14 cellular contexts compared by ENCODE assay signal in the genomic region with DNA sequence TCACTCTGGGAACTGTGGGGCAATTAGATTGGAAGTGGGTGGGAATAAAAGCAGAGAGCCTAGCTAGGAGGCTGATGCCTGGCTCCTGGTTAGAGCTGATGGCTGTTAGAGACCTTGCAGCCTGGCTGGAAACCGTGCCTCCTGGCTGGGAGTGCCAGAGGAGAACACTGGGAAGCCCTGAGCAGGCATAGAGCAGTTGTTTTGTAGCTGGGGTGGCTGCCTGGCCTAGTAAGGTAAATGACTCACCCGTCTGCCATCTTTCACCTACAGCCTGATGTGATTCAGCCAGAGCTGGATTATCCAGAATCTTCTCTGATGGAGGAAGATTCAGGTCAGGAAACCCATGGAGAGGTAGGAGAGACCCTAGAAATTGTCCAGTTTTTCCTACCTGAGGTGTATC. TPM values are rescaled to one million over a fixed set of nuclear protein-coding genes. Genes with fewer than 3 reads are reported as not detected.
DNase-seq lines count a peak whose midpoint lies in the region; ATAC-seq, FAIRE-seq and TF ChIP-seq lines count a peak whose summit lies in the region.
"Had no signal": no experiment of that assay in that cellular context is flagged by ENCODE, and none has a peak within 500 bp of the region (broad histone marks: within the 10 kb centered on the region; RNA-seq: fewer than 3 reads in every experiment).

No MANE protein-coding gene starts in this region.

- no peaks in the 10 kb centered on the region for H3K27me3 Mint-ChIP-seq in type B pancreatic cell
- H3K27me3 Mint-ChIP-seq: B cell had no signal

- TF ChIP-seq POLR2A in A549 (IDR thresholded peaks at IDR 0.05; ENCODE audit: low read length): no peak

- H3K4me3 ChIP-seq in A549 (no peak overlapping the region), bronchial epithelial cell (ENCODE audit: low read depth, low read length) (no peak overlapping the region)
- H3K4me3 ChIP-seq: testis had no signal

- H3K4me1 Mint-ChIP-seq in type B pancreatic cell (ENCODE audit: unreplicated experiment): peaks cover 3% of the 10 kb centered on the region

- no peak overlapping the region for H3K4me3 Mint-ChIP-seq in type B pancreatic cell
- H3K4me3 Mint-ChIP-seq: B cell had no signal

- intact Hi-C loops in left colon (cut with DNase I, micrococcal nuclease): no loop called here

- no peaks in the 10 kb centered on the region for H3K27me3 ChIP-seq in bronchial epithelial cell (ENCODE audit: control insufficient read depth, insufficient read depth, low read length)
- H3K27me3 ChIP-seq: testis had no signal

- ATAC-seq in A549 (peak; percentile 76 to 87), left colon (peak; percentile 18), HG03354 (IDR thresholded peaks at IDR 0.05; ENCODE audit: poor library complexity, severe bottlenecking, unreplicated experiment) (no peak), GM21423 (IDR thresholded peaks at IDR 0.05; ENCODE audit: unreplicated experiment) (no peak)

- no peak overlapping the region for H3K27ac Mint-ChIP-seq in type B pancreatic cell
- H3K27ac Mint-ChIP-seq: B cell had no signal

- no peak for TF ChIP-seq RAD21 in A549 (conservative IDR thresholded peaks at IDR 0.05 in 1 of 2, IDR thresholded peaks at IDR 0.05 in 1 of 2)

- no peak for TF ChIP-seq EP300 in A549 (IDR thresholded peaks at IDR 0.05)

- H3K4me1 ChIP-seq in A549: peaks cover 18% of the 10 kb centered on the region

- peak; percentile 31 to 40 for DNase-seq in A549 (ENCODE audit: low read depth in 1 of 2, low spot score in 1 of 2)
- peak; percentile 23 for DNase-seq in HTR-8/SVneo (ENCODE audit: insufficient read length, low spot score)
- peak; percentile 86 for DNase-seq in bronchial epithelial cell (ENCODE audit: low read depth)
- no peak for DNase-seq in left colon
- no peak for DNase-seq in occipital lobe (lab: John Stamatoyannopoulos, UW)
- no peak for DNase-seq in type B pancreatic cell (ENCODE audit: extremely low spot score, unreplicated experiment)
- DNase-seq: activated T-cell treated with anti-CD3 and anti-CD28 coated beads for 4 hours, GF-D8, SHP77, testis had no signal

- no peak for FAIRE-seq in A549 (lab: Jason Lieb, UNC)
- FAIRE-seq in HTR-8/SVneo (lab: Jason Lieb, UNC): no peak
- no peak for FAIRE-seq in bronchial epithelial cell (lab: Jason Lieb, UNC)

- no peaks in the 10 kb centered on the region for H3K9me3 Mint-ChIP-seq in type B pancreatic cell

- H3K4me2 ChIP-seq in A549: no peak overlapping the region

- WGBS in A549 (ENCODE audit: missing lambda C conversion rate): 9% methylated on average over 1 of the region's 2 CpGs

- peak overlapping the region; percentile 45 to 79; a peak in 5 of 6 replicates for H3K27ac ChIP-seq in A549
- H3K27ac ChIP-seq: testis had no signal

- CTCF ChIA-PET in A549 (lab: Yijun Ruan, JAX): interaction anchor here (0.7 to 4.2 kb wide), 3 partner anchors 10 to 232 kb away, joined by 3 to 20 read pairs (median 4); no protein-coding TSS in a partner anchor

- peaks cover 19% of the 10 kb centered on the region for H3K36me3 Mint-ChIP-seq in type B pancreatic cell

- POLR2A ChIA-PET in A549 (lab: Yijun Ruan, JAX): interaction anchor here (0.6 to 0.7 kb wide), 2 partner anchors 45 to 110 kb away, joined by 3 to 9 read pairs; no protein-coding TSS in a partner anchor

- no peak for TF ChIP-seq CTCF in A549 (IDR thresholded peaks at IDR 0.05)
- TF ChIP-seq CTCF in bronchial epithelial cell (IDR thresholded peaks at IDR 0.05; ENCODE audit: insufficient read depth, low read length, severe bottlenecking): no peak
- TF ChIP-seq CTCF in type B pancreatic cell (conservative IDR thresholded peaks at IDR 0.05): no peak

- no peaks in the 10 kb centered on the region for H3K9me3 ChIP-seq in A549
- H3K9me3 ChIP-seq: testis had no signal

- peaks cover 6% of the 10 kb centered on the region for H3K36me3 ChIP-seq in bronchial epithelial cell (ENCODE audit: control insufficient read depth, insufficient read depth, low read length)

TF ChIP-seq in A549, 52 proteins besides CTCF, POLR2A, EP300 and RAD21:
- TF ChIP-seq NR3C1 (IDR thresholded peaks at IDR 0.05): no peak
- TF ChIP-seq, protein P1, sequence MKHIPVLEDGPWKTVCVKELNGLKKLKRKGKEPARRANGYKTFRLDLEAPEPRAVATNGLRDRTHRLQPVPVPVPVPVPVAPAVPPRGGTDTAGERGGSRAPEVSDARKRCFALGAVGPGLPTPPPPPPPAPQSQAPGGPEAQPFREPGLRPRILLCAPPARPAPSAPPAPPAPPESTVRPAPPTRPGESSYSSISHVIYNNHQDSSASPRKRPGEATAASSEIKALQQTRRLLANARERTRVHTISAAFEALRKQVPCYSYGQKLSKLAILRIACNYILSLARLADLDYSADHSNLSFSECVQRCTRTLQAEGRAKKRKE (CRISPR knock-in tag; IDR thresholded peaks at IDR 0.05; ENCODE audit: low read depth): no peak
- TF ChIP-seq FOSL2 (IDR thresholded peaks at IDR 0.05): no peak
- peak; percentile 5; the same call in 1 of the 2 replicates for TF ChIP-seq FOSL2 (CRISPR knock-in tag; IDR thresholded peaks at IDR 0.05)
- TF ChIP-seq ESRRA (IDR thresholded peaks at IDR 0.05; ENCODE audit: borderline replicate concordance, low read length): no peak
- no peak for TF ChIP-seq KDM1A (IDR thresholded peaks at IDR 0.05; ENCODE audit: low read depth)

RNA-seq across cellular contexts. Expression of a gene that starts 6.1 kb away (rescaled TPM):
- polyA plus RNA-seq in A549 (2011; rRNA removed) (115 and 143 TPM in 2 replicates), A549 (2017; fragmentation: RNase III; extraction: RNeasy Plus Mini Kit Qiagen cat#74134 plus additional on column Dnase treatment) (171 to 204 TPM (median 179 TPM) in 3 replicates)
- 241 and 269 TPM in 2 replicates for polyA plus RNA-seq in A549 (2012; cell fraction: cytosol; rRNA removed)
- 93.8 and 119 TPM in 2 replicates for polyA plus RNA-seq in A549 (2012; cell fraction: nucleus; rRNA removed)
- polyA minus RNA-seq in A549 (2011; rRNA and poly(A)+ RNA removed): 87.4 and 95.5 TPM in 2 replicates
- total RNA-seq in bronchial epithelial cell (42.4 and 88.2 TPM in 2 replicates), left colon (100 to 1,000 TPM; 157 to 198 TPM), occipital lobe (35.7 TPM), type B pancreatic cell (ENCODE audit: low replicate concordance) (137 and 155 TPM in 2 replicates)

RNA-seq across cellular contexts. Expression of a gene that starts 6.4 kb away (rescaled TPM):
- polyA plus RNA-seq in A549 (2011; rRNA removed) (13.3 and 14.5 TPM in 2 replicates), A549 (2017; fragmentation: RNase III; extraction: RNeasy Plus Mini Kit Qiagen cat#74134 plus additional on column Dnase treatment) (11.4 to 13.0 TPM (median 13.0 TPM) in 3 replicates)
- 24.6 and 31.0 TPM in 2 replicates for polyA plus RNA-seq in A549 (2012; cell fraction: cytosol; rRNA removed)
- polyA plus RNA-seq in A549 (2012; cell fraction: nucleus; rRNA removed): 18.2 and 25.6 TPM in 2 replicates
- 7.6 and 8.2 TPM in 2 replicates for polyA minus RNA-seq in A549 (2011; rRNA and poly(A)+ RNA removed)
- total RNA-seq in bronchial epithelial cell (24.2 and 24.7 TPM in 2 replicates), left colon (10 to 100 TPM; 12.7 TPM), occipital lobe (10.3 TPM), type B pancreatic cell (ENCODE audit: low replicate concordance) (19.0 and 19.2 TPM in 2 replicates)

RNA-seq across cellular contexts. Expression of a gene that starts 53.4 kb away (rescaled TPM):
- polyA plus RNA-seq in A549 (2011; rRNA removed) (0.05 and 0.09 TPM in 2 replicates), A549 (2017; fragmentation: RNase III; extraction: RNeasy Plus Mini Kit Qiagen cat#74134 plus additional on column Dnase treatment) (0.13 to 0.17 TPM (median 0.15 TPM) in 3 replicates)
- 0.15 and 0.21 TPM in 2 replicates for polyA plus RNA-seq in A549 (2012; cell fraction: cytosol; rRNA removed)
- 0.17 and 0.27 TPM in 2 replicates for polyA plus RNA-seq in A549 (2012; cell fraction: nucleus; rRNA removed)
- polyA minus RNA-seq in A549 (2011; rRNA and poly(A)+ RNA removed): 0.15 and 0.21 TPM in 2 replicates
- total RNA-seq in bronchial epithelial cell (not detected in 2 replicates), left colon (under 1 TPM in 1 of 2 donors, not detected in 1; 0.12 TPM), occipital lobe (1.1 TPM), type B pancreatic cell (ENCODE audit: low replicate concordance) (1.1 and 1.7 TPM in 2 replicates)
- total RNA-seq: B cell, liver had no signal

Comparison
In these comparisons a context has a peak if more than half of its experiments do, and no peak if none do; other contexts are left out.
1. ATAC-seq: peak in A549 (2 of 2) and left colon (single experiment); none in HG03354 (single experiment) and GM21423 (single experiment).
2. DNase-seq: peak in A549 (2 of 2), HTR-8/SVneo (single experiment) and bronchial epithelial cell (single experiment); none in left colon (0 of 2), occipital lobe (single experiment) and type B pancreatic cell (single experiment).